In genomic region chrX:111867236-111867635, GRCh38 we compare ENCODE assay signal across 1 cellular context.
TF ChIP-seq lines count a peak whose summit lies in the region.

No MANE protein-coding gene starts in this region.

TF ChIP-seq in K562, 482 proteins besides CTCF, POLR2A, EP300 and RAD21:
- TF ChIP-seq SMAD2 (IDR thresholded peaks at IDR 0.05; ENCODE audit: low read depth, low read length) (no peak), SREBF2 (CRISPR knock-in tag; IDR thresholded peaks at IDR 0.05) (no peak), ZFP36 (IDR thresholded peaks at IDR 0.05; ENCODE audit: low read depth, low read length, partially characterized antibody) (peak; percentile 76), HNRNPL (IDR thresholded peaks at IDR 0.05; ENCODE audit: low read depth, low read length) (no peak), RBM25 (IDR thresholded peaks at IDR 0.05; ENCODE audit: low read depth, low read length, severe bottlenecking) (peak; percentile 68)
